In the genomic region with DNA sequence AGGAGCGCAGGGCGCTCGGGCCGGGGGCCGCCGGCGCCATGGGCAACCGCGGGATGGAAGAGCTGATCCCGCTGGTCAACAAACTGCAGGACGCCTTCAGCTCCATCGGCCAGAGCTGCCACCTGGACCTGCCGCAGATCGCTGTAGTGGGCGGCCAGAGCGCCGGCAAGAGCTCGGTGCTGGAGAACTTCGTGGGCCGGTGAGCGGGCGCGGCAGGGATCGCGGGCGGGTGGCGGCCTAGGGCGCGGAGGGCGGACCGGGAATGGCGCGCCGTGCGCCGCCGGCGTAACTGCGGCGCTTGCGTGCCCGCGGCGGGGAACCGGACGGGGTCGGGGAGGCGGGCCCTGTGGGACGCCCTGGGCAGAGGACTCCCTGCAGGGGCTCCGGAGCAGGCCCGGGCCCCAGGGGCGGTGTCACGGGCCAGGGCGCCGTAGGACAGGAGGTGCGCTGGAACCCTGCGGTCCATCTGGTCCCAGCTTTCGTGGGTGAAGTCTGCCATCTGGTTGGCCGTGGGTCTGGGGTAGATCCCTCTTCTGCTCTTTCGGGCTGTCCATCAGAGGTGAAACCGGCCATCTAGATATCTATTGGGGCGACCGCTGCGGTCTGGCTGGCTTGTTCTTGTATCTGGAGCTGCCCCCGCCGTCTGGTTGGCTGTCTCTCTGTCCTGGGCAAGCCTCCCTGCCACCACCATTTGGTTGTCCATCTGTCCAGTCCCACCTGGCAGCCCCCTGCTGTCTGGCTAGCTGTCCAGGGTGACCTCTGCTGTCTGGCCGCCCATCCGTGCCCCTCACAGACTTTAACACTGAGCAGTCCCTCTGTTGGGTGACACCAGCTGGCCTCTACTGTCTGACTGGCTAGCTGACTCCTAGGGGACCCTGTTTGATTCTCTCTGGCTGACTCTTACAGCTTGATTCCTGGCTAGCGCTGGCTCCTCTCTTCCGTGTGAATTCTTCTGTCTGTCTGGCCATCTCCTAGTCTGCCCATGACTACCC, we compare ENCODE assay signal across 1 cellular context.
TF ChIP-seq lines count a peak whose summit lies in the region.

No MANE protein-coding gene starts in this region.

TF ChIP-seq in HepG2, 621 proteins besides CTCF, POLR2A, EP300 and RAD21 (continued from another document and continues in another):
- TF ChIP-seq SNAPC4 (CRISPR knock-in tag; IDR thresholded peaks at IDR 0.05) (no peak), ZFP36 (IDR thresholded peaks at IDR 0.05; ENCODE audit: borderline replicate concordance, low read depth, low read length, partially characterized antibody) (no peak), ZSCAN20 (CRISPR knock-in tag; IDR thresholded peaks at IDR 0.05; ENCODE audit: borderline replicate concordance) (peak; percentile 53; the same call in 1 of the 2 replicates), ZNF850 (CRISPR knock-in tag; conservative IDR thresholded peaks at IDR 0.05) (no peak), XBP1 (CRISPR knock-in tag; IDR thresholded peaks at IDR 0.05) (no peak), ZSCAN21 (CRISPR knock-in tag; IDR thresholded peaks at IDR 0.05; ENCODE audit: borderline replicate concordance) (peak; percentile 61; the same call in 1 of the 2 replicates), RBM39 (IDR thresholded peaks at IDR 0.05; ENCODE audit: low read depth, low read length, poor library complexity, severe bottlenecking) (peak; percentile 22), ZNF292 (CRISPR knock-in tag; IDR thresholded peaks at IDR 0.05; ENCODE audit: borderline replicate concordance, low read depth) (no peak), NR2F1 (CRISPR knock-in tag; IDR thresholded peaks at IDR 0.05) (no peak), SMYD3 (CRISPR knock-in tag; IDR thresholded peaks at IDR 0.05) (no peak), NFE2L1 (CRISPR knock-in tag; IDR thresholded peaks at IDR 0.05; ENCODE audit: borderline replicate concordance) (no peak), ZNF737 (CRISPR knock-in tag; IDR thresholded peaks at IDR 0.05; ENCODE audit: borderline replicate concordance) (no peak), ZNF235 (CRISPR knock-in tag; IDR thresholded peaks at IDR 0.05; ENCODE audit: borderline replicate concordance) (0 out of 2 replicates have a peak, but pooled peaks have one; percentile 60), CREBL2 (CRISPR knock-in tag; IDR thresholded peaks at IDR 0.05; ENCODE audit: borderline replicate concordance) (no peak), NCOR1 (IDR thresholded peaks at IDR 0.05; ENCODE audit: borderline replicate concordance, low read length) (no peak), ZNF350 (CRISPR knock-in tag; IDR thresholded peaks at IDR 0.05; ENCODE audit: borderline replicate concordance, low read depth) (no peak), MAFF (IDR thresholded peaks at IDR 0.05; ENCODE audit: low read depth, low read length) (no peak), FOXM1 (CRISPR knock-in tag; IDR thresholded peaks at IDR 0.05) (no peak), STAT5B (CRISPR knock-in tag; IDR thresholded peaks at IDR 0.05) (no peak), ZNF382 (CRISPR knock-in tag; IDR thresholded peaks at IDR 0.05; ENCODE audit: borderline replicate concordance) (no peak), FOXJ3 (CRISPR knock-in tag; IDR thresholded peaks at IDR 0.05; ENCODE audit: borderline replicate concordance) (no peak), ZNF441 (CRISPR knock-in tag; IDR thresholded peaks at IDR 0.05; ENCODE audit: borderline replicate concordance) (no peak), IRF9 (CRISPR knock-in tag; IDR thresholded peaks at IDR 0.05; ENCODE audit: borderline replicate concordance) (no peak), ZNF782 (CRISPR knock-in tag; IDR thresholded peaks at IDR 0.05; ENCODE audit: borderline replicate concordance) (no peak; the same call in 1 of the 2 replicates), ETV6 (CRISPR knock-in tag; conservative IDR thresholded peaks at IDR 0.05) (no peak), SMAD1 (CRISPR knock-in tag; IDR thresholded peaks at IDR 0.05; ENCODE audit: borderline replicate concordance, low read depth) (no peak), ZNF639 (CRISPR knock-in tag; conservative IDR thresholded peaks at IDR 0.05) (no peak), NR2F2 (IDR thresholded peaks at IDR 0.05; ENCODE audit: borderline replicate concordance, low read depth) (no peak), KDM2A (CRISPR knock-in tag; IDR thresholded peaks at IDR 0.05; ENCODE audit: borderline replicate concordance, low read depth) (no peak; the same call in 1 of the 2 replicates), KDM6A (CRISPR knock-in tag; IDR thresholded peaks at IDR 0.05; ENCODE audit: low read depth) (no peak), ZFP1 (CRISPR knock-in tag; IDR thresholded peaks at IDR 0.05) (no peak), ZNF143 (CRISPR knock-in tag; IDR thresholded peaks at IDR 0.05) (no peak), UBTF (CRISPR knock-in tag; IDR thresholded peaks at IDR 0.05) (peak; percentile 63; the same call in 1 of the 2 replicates), GZF1 (CRISPR knock-in tag; IDR thresholded peaks at IDR 0.05) (no peak), ZNF317 (CRISPR knock-in tag; IDR thresholded peaks at IDR 0.05) (no peak), GLI4 (CRISPR knock-in tag; IDR thresholded peaks at IDR 0.05; ENCODE audit: borderline replicate concordance) (no peak; the same call in 1 of the 2 replicates), ZMAT3 (CRISPR knock-in tag; conservative IDR thresholded peaks at IDR 0.05) (no peak)
- TF ChIP-seq, protein P1, sequence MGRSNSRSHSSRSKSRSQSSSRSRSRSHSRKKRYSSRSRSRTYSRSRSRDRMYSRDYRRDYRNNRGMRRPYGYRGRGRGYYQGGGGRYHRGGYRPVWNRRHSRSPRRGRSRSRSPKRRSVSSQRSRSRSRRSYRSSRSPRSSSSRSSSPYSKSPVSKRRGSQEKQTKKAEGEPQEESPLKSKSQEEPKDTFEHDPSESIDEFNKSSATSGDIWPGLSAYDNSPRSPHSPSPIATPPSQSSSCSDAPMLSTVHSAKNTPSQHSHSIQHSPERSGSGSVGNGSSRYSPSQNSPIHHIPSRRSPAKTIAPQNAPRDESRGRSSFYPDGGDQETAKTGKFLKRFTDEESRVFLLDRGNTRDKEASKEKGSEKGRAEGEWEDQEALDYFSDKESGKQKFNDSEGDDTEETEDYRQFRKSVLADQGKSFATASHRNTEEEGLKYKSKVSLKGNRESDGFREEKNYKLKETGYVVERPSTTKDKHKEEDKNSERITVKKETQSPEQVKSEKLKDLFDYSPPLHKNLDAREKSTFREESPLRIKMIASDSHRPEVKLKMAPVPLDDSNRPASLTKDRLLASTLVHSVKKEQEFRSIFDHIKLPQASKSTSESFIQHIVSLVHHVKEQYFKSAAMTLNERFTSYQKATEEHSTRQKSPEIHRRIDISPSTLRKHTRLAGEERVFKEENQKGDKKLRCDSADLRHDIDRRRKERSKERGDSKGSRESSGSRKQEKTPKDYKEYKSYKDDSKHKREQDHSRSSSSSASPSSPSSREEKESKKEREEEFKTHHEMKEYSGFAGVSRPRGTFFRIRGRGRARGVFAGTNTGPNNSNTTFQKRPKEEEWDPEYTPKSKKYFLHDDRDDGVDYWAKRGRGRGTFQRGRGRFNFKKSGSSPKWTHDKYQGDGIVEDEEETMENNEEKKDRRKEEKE (IDR thresholded peaks at IDR 0.05), result no peak
- TF ChIP-seq, protein P2, sequence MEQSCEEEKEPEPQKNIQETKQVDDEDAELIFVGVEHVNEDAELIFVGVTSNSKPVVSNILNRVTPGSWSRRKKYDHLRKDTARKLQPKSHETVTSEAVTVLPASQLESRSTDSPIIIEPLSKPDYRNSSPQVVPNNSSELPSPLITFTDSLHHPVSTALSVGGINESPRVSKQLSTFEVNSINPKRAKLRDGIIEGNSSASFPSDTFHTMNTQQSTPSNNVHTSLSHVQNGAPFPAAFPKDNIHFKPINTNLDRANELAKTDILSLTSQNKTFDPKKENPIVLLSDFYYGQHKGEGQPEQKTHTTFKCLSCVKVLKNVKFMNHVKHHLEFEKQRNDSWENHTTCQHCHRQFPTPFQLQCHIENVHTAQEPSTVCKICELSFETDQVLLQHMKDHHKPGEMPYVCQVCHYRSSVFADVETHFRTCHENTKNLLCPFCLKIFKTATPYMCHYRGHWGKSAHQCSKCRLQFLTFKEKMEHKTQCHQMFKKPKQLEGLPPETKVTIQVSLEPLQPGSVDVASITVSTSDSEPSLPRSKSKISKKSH (CRISPR knock-in tag; IDR thresholded peaks at IDR 0.05; ENCODE audit: borderline replicate concordance), result 0 out of 2 replicates have a peak, but pooled peaks have one; percentile 22
- TF ChIP-seq, protein P3, sequence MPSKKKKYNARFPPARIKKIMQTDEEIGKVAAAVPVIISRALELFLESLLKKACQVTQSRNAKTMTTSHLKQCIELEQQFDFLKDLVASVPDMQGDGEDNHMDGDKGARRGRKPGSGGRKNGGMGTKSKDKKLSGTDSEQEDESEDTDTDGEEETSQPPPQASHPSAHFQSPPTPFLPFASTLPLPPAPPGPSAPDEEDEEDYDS (CRISPR knock-in tag; IDR thresholded peaks at IDR 0.05), result no peak
